8 cellular contexts compared by ENCODE assay signal in genomic region chr17:9241371-9241712, GRCh38.
DNase-seq lines count a peak whose midpoint lies in the region; ATAC-seq and TF ChIP-seq lines count a peak whose summit lies in the region.

No MANE protein-coding gene starts in this region.

- peak; percentile 28 to 64 (median 46) for ATAC-seq in heart left ventricle
- no peak for ATAC-seq in HG03439 (IDR thresholded peaks at IDR 0.05; ENCODE audit: unreplicated experiment)

- H3K9me3 ChIP-seq in heart left ventricle: peaks cover 0 to 3% (median 0%) of the 10 kb centered on the region in 12 donors

- peak; percentile 32 for DNase-seq in AG10803 (ENCODE audit: low read depth)
- DNase-seq in activated T-helper 1 cell treated with anti-CD3 and anti-CD28 coated beads, Interleukin-12 subunit alpha, Interleukin-12 subunit beta, Interleukin-2, Interleukin-4 antibody, amounts not matched to agents 30 ng/mL and 10 ng/mL and 1 ng/mL, durations not matched to agents 14 hours and 24 hours and 36 hours (ENCODE audit: low spot score): no peak
- DNase-seq in heart left ventricle: peak in 4 of 5 donors; percentile 51 to 75 (median 62)
- peak in 48 of 56 donors; percentile 25 to 87 (median 55) for DNase-seq in nucleus accumbens (lab: John Stamatoyannopoulos, UW)
- no peak for DNase-seq in NCI-H128 (lab: John Stamatoyannopoulos, UW; ENCODE audit: unreplicated experiment)
- no peak for DNase-seq in HuH-7.5 (ENCODE audit: low spot score)
- no peak for DNase-seq in stimulated activated naive CD4-positive, alpha-beta T cell treated with Interleukin-2 at 50 U/mL for 16 hours (lab: John Stamatoyannopoulos, UW)

- 22 to 45% (median 31%) methylated on average over 10 of the region's 10 CpGs for WGBS in heart left ventricle, 4 donors

- intact Hi-C loops in activated T-helper 1 cell treated with anti-CD3 and anti-CD28 coated beads, Interleukin-12 subunit alpha, Interleukin-12 subunit beta, Interleukin-2, Interleukin-4 antibody, amounts not matched to agents 30 ng/mL and 10 ng/mL and 1 ng/mL, durations not matched to agents 14 hours and 24 hours and 36 hours (cut with micrococcal nuclease): no loop called here
- intact Hi-C loops in heart left ventricle (cut with DNase I): loop anchor here in 1 of 10 donors (2.0 to 5.0 kb wide), 2 partner anchors 51 to 221 kb away; partner anchors contain the start of gene NTN1

- no peaks in the 10 kb centered on the region for H3K27me3 ChIP-seq in heart left ventricle

- peak overlapping the region; percentile 40 for H3K27ac Mint-ChIP-seq in activated T-helper 1 cell treated with anti-CD3 and anti-CD28 coated beads, Interleukin-12 subunit alpha, Interleukin-12 subunit beta, Interleukin-2, Interleukin-4 antibody, amounts not matched to agents 30 ng/mL and 10 ng/mL and 1 ng/mL, durations not matched to agents 14 hours and 24 hours and 36 hours

- no peak overlapping the region for H3K4me3 ChIP-seq in AG10803 (ENCODE audit: low read length)
- H3K4me3 ChIP-seq in heart left ventricle: peak overlapping the region in 1 of 12 donors; percentile 7

- H3K27me3 Mint-ChIP-seq in activated T-helper 1 cell treated with anti-CD3 and anti-CD28 coated beads, Interleukin-12 subunit alpha, Interleukin-12 subunit beta, Interleukin-2, Interleukin-4 antibody, amounts not matched to agents 30 ng/mL and 10 ng/mL and 1 ng/mL, durations not matched to agents 14 hours and 24 hours and 36 hours (ENCODE audit: insufficient read depth): no peaks in the 10 kb centered on the region

- H3K27ac ChIP-seq in heart left ventricle: peak overlapping the region; percentile 91 to 100 (median 96)

- no peaks in the 10 kb centered on the region for H3K9me3 Mint-ChIP-seq in activated T-helper 1 cell treated with anti-CD3 and anti-CD28 coated beads, Interleukin-12 subunit alpha, Interleukin-12 subunit beta, Interleukin-2, Interleukin-4 antibody, amounts not matched to agents 30 ng/mL and 10 ng/mL and 1 ng/mL, durations not matched to agents 14 hours and 24 hours and 36 hours

- TF ChIP-seq POLR2A in heart left ventricle (IDR thresholded peaks at IDR 0.05): no peak

- peaks cover 12% of the 10 kb centered on the region for H3K4me1 Mint-ChIP-seq in activated T-helper 1 cell treated with anti-CD3 and anti-CD28 coated beads, Interleukin-12 subunit alpha, Interleukin-12 subunit beta, Interleukin-2, Interleukin-4 antibody, amounts not matched to agents 30 ng/mL and 10 ng/mL and 1 ng/mL, durations not matched to agents 14 hours and 24 hours and 36 hours (ENCODE audit: low read depth)

- no peak for TF ChIP-seq CTCF in AG10803 (conservative IDR thresholded peaks at IDR 0.05; ENCODE audit: low read length)
- no peak for TF ChIP-seq CTCF in heart left ventricle (IDR thresholded peaks at IDR 0.05)

- no peaks in the 10 kb centered on the region for H3K36me3 Mint-ChIP-seq in activated T-helper 1 cell treated with anti-CD3 and anti-CD28 coated beads, Interleukin-12 subunit alpha, Interleukin-12 subunit beta, Interleukin-2, Interleukin-4 antibody, amounts not matched to agents 30 ng/mL and 10 ng/mL and 1 ng/mL, durations not matched to agents 14 hours and 24 hours and 36 hours (ENCODE audit: low read depth)

- H3K36me3 ChIP-seq in heart left ventricle: no peaks in the 10 kb centered on the region

- peaks cover 10 to 47% (median 33%) of the 10 kb centered on the region in 12 donors for H3K4me1 ChIP-seq in heart left ventricle

- peak overlapping the region; percentile 42 for H3K4me3 Mint-ChIP-seq in activated T-helper 1 cell treated with anti-CD3 and anti-CD28 coated beads, Interleukin-12 subunit alpha, Interleukin-12 subunit beta, Interleukin-2, Interleukin-4 antibody, amounts not matched to agents 30 ng/mL and 10 ng/mL and 1 ng/mL, durations not matched to agents 14 hours and 24 hours and 36 hours

Comparison
In these comparisons a context has a peak if more than half of its experiments do, and no peak if none do; other contexts are left out.
1. DNase-seq: peak in AG10803 (single experiment), heart left ventricle (4 of 5) and nucleus accumbens (48 of 56); none in activated T-helper 1 cell treated with anti-CD3 and anti-CD28 coated beads, Interleukin-12 subunit alpha, Interleukin-12 subunit beta, Interleukin-2, Interleukin-4 antibody, amounts not matched to agents 30 ng/mL and 10 ng/mL and 1 ng/mL, durations not matched to agents 14 hours and 24 hours and 36 hours (single experiment), NCI-H128 (single experiment), HuH-7.5 (single experiment) and stimulated activated naive CD4-positive, alpha-beta T cell treated with Interleukin-2 at 50 U/mL for 16 hours (single experiment).